20 cellular contexts compared by ENCODE assay signal in the genomic region with DNA sequence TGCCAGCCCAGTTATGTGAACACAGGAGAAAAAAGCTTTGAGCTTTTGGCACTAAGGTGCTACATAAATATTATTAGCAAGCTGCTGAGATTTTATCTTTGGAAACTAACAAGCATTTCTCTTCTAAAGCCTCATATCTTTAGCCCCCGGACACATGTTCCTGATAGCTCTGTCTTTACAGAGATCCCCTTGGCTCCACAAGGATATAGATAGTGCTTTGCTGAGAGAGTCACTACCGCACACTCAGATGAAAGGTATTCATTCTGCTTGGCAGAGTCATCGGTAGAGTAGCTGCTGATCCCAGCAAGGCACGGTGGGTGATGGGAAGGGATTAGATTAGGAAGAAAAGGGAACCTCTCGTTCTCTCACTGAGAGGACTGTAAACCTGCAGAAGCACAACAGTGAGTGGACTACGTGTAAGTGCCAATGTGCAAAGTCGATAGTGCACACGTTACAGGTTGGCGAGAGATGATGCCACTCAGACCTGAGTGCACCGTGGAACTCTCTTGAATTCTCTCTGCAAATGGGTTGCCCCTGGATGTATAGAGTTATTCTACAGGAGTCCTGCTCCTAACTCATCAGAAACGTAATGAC. TPM values are rescaled to one million over a fixed set of nuclear protein-coding genes. Genes with fewer than 3 reads are reported as not detected.
DNase-seq lines count a peak whose midpoint lies in the region; ATAC-seq, FAIRE-seq and TF ChIP-seq lines count a peak whose summit lies in the region.
"Not testable (repeated sequence)": the region's sequence is repeated elsewhere in the genome, so short reads cannot be mapped to it uniquely, and the experiment has no call there.
"Had no signal": no experiment of that assay in that cellular context is flagged by ENCODE, and none has a peak within 500 bp of the region (broad histone marks: within the 10 kb centered on the region; RNA-seq: fewer than 3 reads in every experiment).

No MANE protein-coding gene starts in this region.

- ATAC-seq in Panc1 = peak; percentile 69; the same call in 1 of the 2 replicates

- H3K9me3 ChIP-seq in Panc1 (ENCODE audit: control insufficient read depth, insufficient read depth, low read depth, low read length) = not testable (repeated sequence)

- BruUV-seq in Panc1 (replicated peaks; lab: Mats Ljungman, UMichigan) = not testable (repeated sequence)

- not testable (repeated sequence) for H3K4me1 ChIP-seq in Panc1 (ENCODE audit: control insufficient read depth, insufficient read depth, low read length)

- CTCF ChIA-PET in Panc1 (lab: Charles Lee) = not testable (repeated sequence)

- peak; percentile 4 for FAIRE-seq in HTR-8/SVneo (lab: Jason Lieb, UNC)

- in situ Hi-C loops in Panc1 (cut with HindIII; ENCODE audit: low pct_unique_long_range_greater_than_20kb, low sequenced_read_pairs) = not testable (repeated sequence)

- H3K36me3 ChIP-seq in Panc1 (ENCODE audit: control insufficient read depth, insufficient read depth, low read length) = not testable (repeated sequence)

- TF ChIP-seq CTCF in Panc1 (IDR thresholded peaks at IDR 0.05); WI38 (IDR thresholded peaks at IDR 0.05; ENCODE audit: low read depth, low read length); epithelial cell of esophagus (IDR thresholded peaks at IDR 0.05; ENCODE audit: insufficient read depth, low read depth, low read length, missing control alignments): not testable (repeated sequence)

- not testable (repeated sequence) for H3K27ac ChIP-seq in Panc1 (ENCODE audit: low read length)

- intact Hi-C loops in Panc1 (cut with micrococcal nuclease; ENCODE audit: unreplicated experiment) = not testable (repeated sequence)

- POLR2A ChIA-PET in Panc1 (lab: Charles Lee) = not testable (repeated sequence)

- not testable (repeated sequence) for H3K4me3 ChIP-seq in Panc1 (ENCODE audit: low read depth in 2 of 2, low read length in 2 of 2); epithelial cell of esophagus (ENCODE audit: low read length)
- H3K4me3 ChIP-seq in WI38 (ENCODE audit: low read depth, low read length) = peak overlapping the region; percentile 38

- peak; percentile 64 for DNase-seq in AG08395 (ENCODE audit: low spot score)
- DNase-seq in GM03348 (ENCODE audit: low spot score) = peak; percentile 45
- not testable (repeated sequence) for DNase-seq in HTR-8/SVneo (ENCODE audit: insufficient read length, low spot score); Panc1 (ENCODE audit: low read depth, low spot score)
- DNase-seq in epithelial cell of esophagus (ENCODE audit: low read depth) = peak; percentile 84
- DNase-seq in iris pigment epithelial cell (ENCODE audit: low read depth) = peak; percentile 85
- peak; percentile 21 for DNase-seq in stromal cell of bone marrow (ENCODE audit: low read depth)

- not testable (repeated sequence) for H3K27me3 ChIP-seq in Panc1 (ENCODE audit: control insufficient read depth, insufficient read depth, low read length)

RNA-seq across cellular contexts. Expression of a gene that starts 38.0 kb away (rescaled TPM):
- not detected for total RNA-seq in Panc1 (2021; ENCODE audit: unreplicated experiment)
- polyA plus RNA-seq in Panc1 (2012; ENCODE audit: insufficient read length) = not detected
- total RNA-seq: activated T-helper 1 cell treated with anti-CD3 and anti-CD28 coated beads, Interleukin-12 subunit alpha, Interleukin-12 subunit beta, Interleukin-2, Interleukin-4 antibody, amounts not matched to agents 30 ng/mL and 10 ng/mL and 1 ng/mL, durations not matched to agents 14 hours and 24 hours and 36 hours; ascending aorta; CD8-positive, alpha-beta memory T cell; chondrocyte; esophagus muscularis mucosa; heart left ventricle; left lung; mesothelial cell of epicardium; natural killer cell treated with Interleukin-12 subunit alpha and Interleukin-12 subunit beta and Interleukin-15 and Interleukin-18, amount 100 ng/mL, for 72 hours; OCI-LY7; SJCRH30; tibial nerve had no signal
- polyA plus RNA-seq: CD8-positive, alpha-beta memory T cell; heart left ventricle had no signal
